In genomic region chr17:1488826-1489275, GRCh38 we compare ENCODE assay signal across 9 cellular contexts. TPM values are rescaled to one million over a fixed set of nuclear protein-coding genes. Genes with fewer than 3 reads are reported as not detected.
DNase-seq lines count a peak whose midpoint lies in the region; ATAC-seq and TF ChIP-seq lines count a peak whose summit lies in the region.
"Had no signal": no experiment of that assay in that cellular context is flagged by ENCODE, and none has a peak within 500 bp of the region (broad histone marks: within the 10 kb centered on the region; RNA-seq: fewer than 3 reads in every experiment).

No MANE protein-coding gene starts in this region.

- peak overlapping the region; percentile 79 for H3K4me3 ChIP-seq in A673 (ENCODE audit: low read depth, low read length, poor library complexity, severe bottlenecking)
- no peak overlapping the region for H3K4me3 ChIP-seq in IMR-90 (ENCODE audit: insufficient read depth, low read depth, low read length)
- H3K4me3 ChIP-seq in coronary artery: peak overlapping the region; percentile 97

- peak overlapping the region; percentile 62 for H2AFZ ChIP-seq in IMR-90 (replicated peaks; ENCODE audit: low read length, poor library complexity)

- H4K20me1 ChIP-seq in IMR-90 (ENCODE audit: insufficient read depth, low read length): peaks cover 8% of the 10 kb centered on the region

- H2BK15ac ChIP-seq in IMR-90 (ENCODE audit: low read depth, low read length): peak overlapping the region; percentile 88; the same call in 2 of the 3 replicates

- H3K9ac ChIP-seq in IMR-90 (ENCODE audit: low read depth, low read length): peak overlapping the region; percentile 82

- H3K18ac ChIP-seq in IMR-90 (ENCODE audit: low read depth, low read length): peak overlapping the region; percentile 82; the same call in 1 of the 2 replicates

- H2BK120ac ChIP-seq in IMR-90 (ENCODE audit: low read depth, low read length): peak overlapping the region; percentile 83

- H3K56ac ChIP-seq in IMR-90 (ENCODE audit: extremely low read depth, insufficient read depth, low read length): peak overlapping the region; percentile 68; the same call in 1 of the 2 replicates

- H2AK9ac ChIP-seq in IMR-90 (replicated peaks; ENCODE audit: low read depth, low read length, poor library complexity): peak overlapping the region; percentile 98

- CTCF ChIA-PET in A673 (lab: Charles Lee) (no interaction called here), IMR-90 (lab: Yijun Ruan, JAX) (no interaction called here)

- TF ChIP-seq CTCF in A673 (conservative IDR thresholded peaks at IDR 0.05; ENCODE audit: low read depth, low read length) (no peak), IMR-90 (conservative IDR thresholded peaks at IDR 0.05; ENCODE audit: low read depth, low read length) (no peak), coronary artery (IDR thresholded peaks at IDR 0.05) (no peak), natural killer cell (IDR thresholded peaks at IDR 0.05) (no peak)

- peak overlapping the region; percentile 96 for H4K8ac ChIP-seq in IMR-90 (ENCODE audit: low read depth in 2 of 2, low read length in 2 of 2)

- TF ChIP-seq POLR2A in IMR-90 (IDR thresholded peaks at IDR 0.05; ENCODE audit: low read depth, low read length): no peak

- peak overlapping the region; percentile 80 for H3K4me3 Mint-ChIP-seq in natural killer cell

- POLR2A ChIA-PET in A673 (lab: Charles Lee; ENCODE audit: low non-redundant PET): no interaction called here
- POLR2A ChIA-PET in IMR-90 (lab: Charles Lee; ENCODE audit: unreplicated experiment): no interaction called here

- H3K27ac ChIP-seq in A673 (ENCODE audit: low read depth, low read length, poor library complexity, severe bottlenecking) (peak overlapping the region; percentile 84), IMR-90 (ENCODE audit: insufficient read depth, low read length) (peak overlapping the region; percentile 89), coronary artery (peak overlapping the region; percentile 97 to 100)

- H2BK20ac ChIP-seq in IMR-90 (ENCODE audit: low read depth, low read length): peak overlapping the region; percentile 45

- no peaks in the 10 kb centered on the region for H3K9me3 Mint-ChIP-seq in natural killer cell

- H3K4me1 Mint-ChIP-seq in natural killer cell: peaks cover 6 to 41% of the 10 kb centered on the region in 2 donors

- H2AK5ac ChIP-seq in IMR-90 (ENCODE audit: low read depth, low read length): peak overlapping the region; percentile 90

- H3K36me3 ChIP-seq in A673 (ENCODE audit: insufficient read depth, low read length, poor library complexity, severe bottlenecking): no peaks in the 10 kb centered on the region
- peaks cover 3% of the 10 kb centered on the region; the same call in 1 of the 2 replicates for H3K36me3 ChIP-seq in IMR-90 (ENCODE audit: control insufficient read depth, insufficient read depth, low read length)

- peak overlapping the region in 1 of 2 donors; percentile 90 for H3K27ac Mint-ChIP-seq in natural killer cell

- peaks cover 20 to 63% of the 10 kb centered on the region in 2 experiments for H3K79me1 ChIP-seq in IMR-90 (ENCODE audit: low read depth in 1 of 2, low read length in 2 of 2)

- H2BK5ac ChIP-seq in IMR-90 (ENCODE audit: low read depth, low read length, poor library complexity, severe bottlenecking): peak overlapping the region; percentile 82

- peaks cover 16% of the 10 kb centered on the region; the same call in 1 of the 2 replicates for H3K9me1 ChIP-seq in IMR-90 (ENCODE audit: insufficient read depth, low read length)

- H4K91ac ChIP-seq in IMR-90 (ENCODE audit: insufficient read depth, low read depth, low read length): peak overlapping the region; percentile 94

- peak overlapping the region; percentile 66 for H4K5ac ChIP-seq in IMR-90 (ENCODE audit: low read depth, low read length)

- dilution Hi-C loops in IMR-90 (cut with HindIII; ENCODE audit: low sequenced_read_pairs, unreplicated experiment): no loop called here

- peak overlapping the region; percentile 97 for H3K23ac ChIP-seq in IMR-90 (ENCODE audit: low read depth, low read length)

- intact Hi-C loops in A673 (cut with micrococcal nuclease; ENCODE audit: unreplicated experiment): no loop called here
- intact Hi-C loops in IMR-90 (cut with micrococcal nuclease): no loop called here
- intact Hi-C loops in natural killer cell (cut with micrococcal nuclease): no loop called here

- in situ Hi-C loops in IMR-90 (cut with MboI; ENCODE audit: low sequenced_read_pairs): no loop called here

- H3K4me1 ChIP-seq in A673 (ENCODE audit: insufficient read depth, low read length, poor library complexity, severe bottlenecking) (peaks cover 16% of the 10 kb centered on the region), IMR-90 (ENCODE audit: control insufficient read depth, insufficient read depth, low read length) (peaks cover 28% of the 10 kb centered on the region)

- peak overlapping the region; percentile 82 for H3K14ac ChIP-seq in IMR-90 (replicated peaks; ENCODE audit: low read depth, low read length)

- H3K27me3 ChIP-seq in A673 (replicated peaks; ENCODE audit: insufficient read depth, low read depth, low read length, poor library complexity) (no peaks in the 10 kb centered on the region), IMR-90 (ENCODE audit: control insufficient read depth, insufficient read depth, low read length) (no peaks in the 10 kb centered on the region)

- no peaks in the 10 kb centered on the region for H3K36me3 Mint-ChIP-seq in natural killer cell

- H3K4ac ChIP-seq in IMR-90 (ENCODE audit: low read depth, low read length): peak overlapping the region; percentile 99

- DNase-seq in A673 (ENCODE audit: low spot score) (no peak), IMR-90 (no peak), coronary artery (ENCODE audit: low spot score) (no peak), natural killer cell (no peak), D341Med (ENCODE audit: low spot score) (no peak), NCI-H1694 (lab: John Stamatoyannopoulos, UW) (no peak), NCI-H446 (lab: John Stamatoyannopoulos, UW) (no peak)
- DNase-seq: NCI-H345 had no signal

- H3K27me3 Mint-ChIP-seq in natural killer cell (ENCODE audit: low read depth in 2 of 2): no peaks in the 10 kb centered on the region

- no peak for TF ChIP-seq RAD21 in IMR-90 (IDR thresholded peaks at IDR 0.05; ENCODE audit: low read length)

- ATAC-seq in IMR-90 (ENCODE audit: low read depth) (no peak), natural killer cell (no peak), HG03196 (IDR thresholded peaks at IDR 0.05; ENCODE audit: unreplicated experiment) (no peak)

- BruUV-seq in A673 (replicated peaks; lab: Mats Ljungman, UMichigan): no TSS peak
- BruUV-seq in IMR-90 (replicated peaks; lab: Mats Ljungman, UMichigan): no TSS peak

- peak overlapping the region; percentile 79 for H3K4me2 ChIP-seq in IMR-90 (ENCODE audit: low read depth, low read length)

- WGBS in IMR-90 (ENCODE audit: extremely low coverage in 2 of 2, insufficient read length in 1 of 2), 2 experiments: no CpG with 5 or more reads among the region's 7 CpGs

- no peaks in the 10 kb centered on the region for H3K9me3 ChIP-seq in A673 (ENCODE audit: low read depth, low read length, poor library complexity, severe bottlenecking)
- H3K9me3 ChIP-seq in IMR-90 (ENCODE audit: control insufficient read depth, insufficient read depth, low read length): no peaks in the 10 kb centered on the region

TF ChIP-seq in IMR-90, 13 proteins besides CTCF, POLR2A, EP300 and RAD21:
- TF ChIP-seq BHLHE40 (IDR thresholded peaks at IDR 0.05; ENCODE audit: low read depth, low read length) (no peak), FOS (IDR thresholded peaks at IDR 0.05; ENCODE audit: low read depth, low read length) (no peak), USF2 (IDR thresholded peaks at IDR 0.05; ENCODE audit: low read depth, low read length) (no peak), NFE2L2 (IDR thresholded peaks at IDR 0.05; ENCODE audit: low read depth, low read length) (no peak), CEBPB (IDR thresholded peaks at IDR 0.05; ENCODE audit: low read depth, low read length) (no peak), CHD1 (IDR thresholded peaks at IDR 0.05; ENCODE audit: low read depth, low read length) (no peak)

RNA-seq across cellular contexts. Expression of gene MYO1C, which starts 3.6 kb away (rescaled TPM):
- total RNA-seq in A673 (2021): 101 and 103 TPM in 2 replicates
- total RNA-seq in IMR-90 (2012; rRNA removed): 174 and 196 TPM in 2 replicates
- polyA plus RNA-seq in IMR-90 (2012; rRNA removed): 162 and 188 TPM in 2 replicates
- 98.5 and 136 TPM in 2 replicates for polyA plus RNA-seq in IMR-90 (2012; cell fraction: cytosol; rRNA removed)
- polyA plus RNA-seq in IMR-90 (2012; cell fraction: nucleus; rRNA removed; ENCODE audit: low replicate concordance): 327 and 394 TPM in 2 replicates
- total RNA-seq in natural killer cell: 10 to 100 TPM in 2 of 3 donors, 1 to 10 TPM in 1; 4.0 to 39.6 (median 24.0) TPM

RNA-seq across cellular contexts. Expression of gene INPP5K, which starts 27.6 kb away (rescaled TPM):
- total RNA-seq in A673 (2021) (26.2 and 27.5 TPM in 2 replicates), IMR-90 (2012; rRNA removed) (16.4 and 17.4 TPM in 2 replicates), natural killer cell (100 to 1,000 TPM; 278 to 317 (median 292) TPM)
- polyA plus RNA-seq in IMR-90 (2012; rRNA removed): 14.2 and 14.9 TPM in 2 replicates
- polyA plus RNA-seq in IMR-90 (2012; cell fraction: cytosol; rRNA removed): 12.5 and 16.8 TPM in 2 replicates
- 43.0 and 43.3 TPM in 2 replicates for polyA plus RNA-seq in IMR-90 (2012; cell fraction: nucleus; rRNA removed; ENCODE audit: low replicate concordance)

RNA-seq across cellular contexts. Expression of gene CRK, which starts 32.8 kb away (rescaled TPM):
- 85.9 and 86.5 TPM in 2 replicates for total RNA-seq in A673 (2021)
- 100 and 123 TPM in 2 replicates for total RNA-seq in IMR-90 (2012; rRNA removed)
- 48.5 and 57.6 TPM in 2 replicates for polyA plus RNA-seq in IMR-90 (2012; rRNA removed)
- polyA plus RNA-seq in IMR-90 (2012; cell fraction: cytosol; rRNA removed): 21.4 and 31.0 TPM in 2 replicates
- 8.5 and 27.3 TPM in 2 replicates for polyA plus RNA-seq in IMR-90 (2012; cell fraction: nucleus; rRNA removed; ENCODE audit: low replicate concordance)
- 10 to 100 TPM; 15.9 to 19.6 (median 16.7) TPM for total RNA-seq in natural killer cell
